Comparison of ENCODE assay signal across 1 cellular context in the genomic region with DNA sequence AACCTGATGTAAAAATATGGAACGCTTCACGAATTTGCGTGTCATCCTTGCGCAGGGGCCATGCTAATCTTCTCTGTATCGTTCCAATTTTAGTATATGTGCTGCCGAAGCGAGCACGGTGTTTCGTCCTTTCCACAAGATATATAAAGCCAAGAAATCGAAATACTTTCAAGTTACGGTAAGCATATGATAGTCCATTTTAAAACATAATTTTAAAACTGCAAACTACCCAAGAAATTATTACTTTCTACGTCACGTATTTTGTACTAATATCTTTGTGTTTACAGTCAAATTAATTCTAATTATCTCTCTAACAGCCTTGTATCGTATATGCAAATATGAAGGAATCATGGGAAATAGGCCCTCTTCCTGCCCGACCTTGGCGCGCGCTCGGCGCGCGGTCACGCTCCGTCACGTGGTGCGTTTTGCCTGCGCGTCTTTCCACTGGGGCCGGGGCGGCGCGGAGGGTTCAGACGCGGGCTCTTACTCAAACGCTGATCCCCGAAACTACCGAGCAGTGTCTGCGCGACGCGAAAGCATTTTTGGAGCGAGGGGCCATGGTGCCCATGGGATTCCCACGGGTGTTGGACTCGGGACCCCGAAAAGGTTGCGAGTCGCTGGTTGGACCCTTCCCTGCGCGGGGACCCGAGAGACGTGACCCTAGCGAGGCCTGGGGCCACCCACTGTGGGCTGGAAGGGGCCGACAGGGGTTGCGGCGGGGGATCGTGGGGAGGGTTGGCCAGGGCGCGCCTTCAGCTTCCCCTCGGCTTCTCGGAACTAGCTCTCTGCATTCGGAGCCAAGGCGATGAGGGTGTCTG.
TF ChIP-seq lines count a peak whose summit lies in the region.

A gene (minus strand): TSS at position 117 of the 818 bp plus-strand sequence.

TF ChIP-seq in WTC11, 78 proteins besides CTCF, POLR2A, EP300 and RAD21 (continued from another document):
- TF ChIP-seq, protein P1, sequence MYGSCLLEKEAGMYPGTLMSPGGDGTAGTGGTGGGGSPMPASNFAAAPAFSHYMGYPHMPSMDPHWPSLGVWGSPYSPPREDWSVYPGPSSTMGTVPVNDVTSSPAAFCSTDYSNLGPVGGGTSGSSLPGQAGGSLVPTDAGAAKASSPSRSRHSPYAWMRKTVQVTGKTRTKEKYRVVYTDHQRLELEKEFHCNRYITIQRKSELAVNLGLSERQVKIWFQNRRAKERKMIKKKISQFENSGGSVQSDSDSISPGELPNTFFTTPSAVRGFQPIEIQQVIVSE (CRISPR knock-in tag; IDR thresholded peaks at IDR 0.05; ENCODE audit: borderline replicate concordance): no peak
- 0 out of 2 replicates have a peak, but pooled peaks have one; percentile 8 for TF ChIP-seq TEAD1 (CRISPR knock-in tag; IDR thresholded peaks at IDR 0.05)
- no peak for TF ChIP-seq SOX15 (CRISPR knock-in tag; IDR thresholded peaks at IDR 0.05)
- TF ChIP-seq NFYB (CRISPR knock-in tag; conservative IDR thresholded peaks at IDR 0.05; ENCODE audit: low read depth): no peak
- TF ChIP-seq, protein P2, sequence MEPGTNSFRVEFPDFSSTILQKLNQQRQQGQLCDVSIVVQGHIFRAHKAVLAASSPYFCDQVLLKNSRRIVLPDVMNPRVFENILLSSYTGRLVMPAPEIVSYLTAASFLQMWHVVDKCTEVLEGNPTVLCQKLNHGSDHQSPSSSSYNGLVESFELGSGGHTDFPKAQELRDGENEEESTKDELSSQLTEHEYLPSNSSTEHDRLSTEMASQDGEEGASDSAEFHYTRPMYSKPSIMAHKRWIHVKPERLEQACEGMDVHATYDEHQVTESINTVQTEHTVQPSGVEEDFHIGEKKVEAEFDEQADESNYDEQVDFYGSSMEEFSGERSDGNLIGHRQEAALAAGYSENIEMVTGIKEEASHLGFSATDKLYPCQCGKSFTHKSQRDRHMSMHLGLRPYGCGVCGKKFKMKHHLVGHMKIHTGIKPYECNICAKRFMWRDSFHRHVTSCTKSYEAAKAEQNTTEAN (CRISPR knock-in tag; IDR thresholded peaks at IDR 0.05): peak; percentile 20; the same call in 1 of the 2 replicates
- TF ChIP-seq, protein P3, sequence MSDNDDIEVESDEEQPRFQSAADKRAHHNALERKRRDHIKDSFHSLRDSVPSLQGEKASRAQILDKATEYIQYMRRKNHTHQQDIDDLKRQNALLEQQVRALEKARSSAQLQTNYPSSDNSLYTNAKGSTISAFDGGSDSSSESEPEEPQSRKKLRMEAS (CRISPR knock-in tag; IDR thresholded peaks at IDR 0.05): peak; percentile 59; the same call in 1 of the 2 replicates
